In genomic region chr11:86446163-86446923, GRCh38 we compare ENCODE assay signal across 20 cellular contexts.
"Had no signal": no experiment of that assay in that cellular context is flagged by ENCODE, and none has a peak within 500 bp of the region (broad histone marks: within the 10 kb centered on the region; RNA-seq: fewer than 3 reads in every experiment).

No MANE protein-coding gene starts in this region.

- H3K4me3 ChIP-seq: dorsolateral prefrontal cortex, hepatocyte, mucosa of descending colon, suprapubic skin, transverse colon, vagina had no signal

- H3K36me3 ChIP-seq: suprapubic skin, transverse colon, vagina had no signal

- H3K4me2 ChIP-seq: hepatocyte had no signal

- H3K27ac Mint-ChIP-seq: activated B cell treated with CpG ODN at 0.5 μM for 24 hours, brain, naive B cell, progenitor cell of endocrine pancreas had no signal

- H3K27me3 ChIP-seq: dorsolateral prefrontal cortex, hepatocyte, suprapubic skin, transverse colon, vagina had no signal

- H2AFZ ChIP-seq: hepatocyte had no signal

- H3K36me3 Mint-ChIP-seq: brain, naive B cell had no signal

- H3K4me1 Mint-ChIP-seq: activated B cell treated with CpG ODN at 0.5 μM for 24 hours, brain, naive B cell, neural crest cell had no signal

- H3K27me3 Mint-ChIP-seq: activated B cell treated with CpG ODN at 0.5 μM for 24 hours, brain, naive B cell, progenitor cell of endocrine pancreas had no signal

- H3K4me3 Mint-ChIP-seq: activated B cell treated with CpG ODN at 0.5 μM for 24 hours, brain, naive B cell, neural crest cell had no signal

- DNase-seq: activated B cell treated with CpG ODN at 0.5 μM for 24 hours; activated CD4-positive, alpha-beta T cell treated with anti-CD3 and anti-CD28 coated beads, Interleukin-2, amount 50 U/mL, for 1 hour; activated effector memory CD4-positive, alpha-beta T cell treated with anti-CD3 and anti-CD28 coated beads, Interleukin-2, amount 50 U/mL, for 16 hours; activated T-cell treated with anti-CD3 and anti-CD28 coated beads, Interleukin-2, amount 50 U/mL, for 1 hour; amygdala; caudate nucleus; dorsolateral prefrontal cortex; foreskin fibroblast; mesenchymal stem cell; mucosa of descending colon; naive B cell; stimulated activated naive CD4-positive, alpha-beta T cell treated with Interleukin-2 at 50 U/mL for 16 hours; T-helper 9 cell; transverse colon had no signal

- H3K9me3 ChIP-seq: mucosa of descending colon, suprapubic skin, transverse colon, vagina had no signal

- H3K4me1 ChIP-seq: suprapubic skin, transverse colon, vagina had no signal

- H3K27ac ChIP-seq: dorsolateral prefrontal cortex, hepatocyte, suprapubic skin, transverse colon, vagina had no signal

- H3K9me3 Mint-ChIP-seq: activated B cell treated with CpG ODN at 0.5 μM for 24 hours, brain, naive B cell, neural crest cell had no signal

- H3K79me2 ChIP-seq: hepatocyte had no signal

- ATAC-seq: mucosa of descending colon had no signal
